In genomic region chr15:75148293-75148692, GRCh38 we compare ENCODE assay signal across 18 cellular contexts. TPM values are rescaled to one million over a fixed set of nuclear protein-coding genes. Genes with fewer than 3 reads are reported as not detected.
DNase-seq lines count a peak whose midpoint lies in the region; ATAC-seq and TF ChIP-seq lines count a peak whose summit lies in the region.
"Had no signal": no experiment of that assay in that cellular context is flagged by ENCODE, and none has a peak within 500 bp of the region (broad histone marks: within the 10 kb centered on the region; RNA-seq: fewer than 3 reads in every experiment).

No MANE protein-coding gene starts in this region.

- no peak overlapping the region for H3K18ac ChIP-seq in mesendoderm (ENCODE audit: low read length)

- H3K79me2 ChIP-seq in mesendoderm (ENCODE audit: control insufficient read depth, insufficient read depth, low read length) = no peaks in the 10 kb centered on the region
- no peaks in the 10 kb centered on the region for H3K79me2 ChIP-seq in GM23338 (replicated peaks; ENCODE audit: insufficient read depth)

- H3K27ac Mint-ChIP-seq in GM23338 (no peak overlapping the region), type B pancreatic cell (no peak overlapping the region)
- H3K27ac Mint-ChIP-seq: CD4-positive, alpha-beta memory T cell had no signal

- H3K27me3 Mint-ChIP-seq in GM23338 (ENCODE audit: insufficient read depth, low read depth, poor library complexity) (peaks cover 3% of the 10 kb centered on the region), type B pancreatic cell (no peaks in the 10 kb centered on the region)
- H3K27me3 Mint-ChIP-seq: CD4-positive, alpha-beta memory T cell had no signal

- H3F3A ChIP-seq in GM23338 (replicated peaks; ENCODE audit: low read depth) = no peaks in the 10 kb centered on the region

- H3K4me1 ChIP-seq in HEK293 (ENCODE audit: control insufficient read depth, insufficient read depth, low read length) (0 out of 2 replicates have a peak, but pooled peaks cover 4% of the 10 kb centered on the region), SJSA1 (replicated peaks) (peaks cover 46% of the 10 kb centered on the region), mesendoderm (ENCODE audit: control insufficient read depth, low read depth, low read length) (no peaks in the 10 kb centered on the region), GM23338 (ENCODE audit: insufficient read depth) (no peaks in the 10 kb centered on the region), lower lobe of right lung (no peaks in the 10 kb centered on the region)

- POLR2A ChIA-PET in HEK293 (lab: Yijun Ruan, JAX) = interaction anchor here (0.6 kb wide), 1 partner anchor 61 kb away, joined by 4 read pairs; no protein-coding TSS in a partner anchor

- H3K36me3 Mint-ChIP-seq in GM23338 (ENCODE audit: low read depth) (peaks cover 14% of the 10 kb centered on the region; the same call in 2 of the 3 replicates), type B pancreatic cell (no peaks in the 10 kb centered on the region)
- H3K36me3 Mint-ChIP-seq: CD4-positive, alpha-beta memory T cell had no signal

- no peak overlapping the region for H4K8ac ChIP-seq in mesendoderm (ENCODE audit: low read depth, low read length)

- no peaks in the 10 kb centered on the region for H3K9me2 ChIP-seq in GM23338 (ENCODE audit: insufficient read depth)

- H2AFZ ChIP-seq in GM23338 = no peak overlapping the region

- no peak overlapping the region for H4K5ac ChIP-seq in mesendoderm (ENCODE audit: low read length)

- H3K4me3 ChIP-seq in HEK293 (ENCODE audit: low read depth, low read length) (no peak overlapping the region), SJSA1 (no peak overlapping the region), mesendoderm (ENCODE audit: low read length) (no peak overlapping the region), GM23338 (no peak overlapping the region), lower lobe of right lung (no peak overlapping the region)
- H3K4me3 ChIP-seq: GM12878 had no signal

- H4K20me1 ChIP-seq in GM23338 (replicated peaks; ENCODE audit: insufficient read depth) = no peaks in the 10 kb centered on the region

- no peak overlapping the region for H2AK5ac ChIP-seq in mesendoderm (ENCODE audit: low read length)

- H3K9ac ChIP-seq in mesendoderm (ENCODE audit: low read length) = no peak overlapping the region

- intact Hi-C loops in lower lobe of right lung (cut with DNase I) = no loop called here

- peaks cover 64% of the 10 kb centered on the region for H3K9me3 Mint-ChIP-seq in GM23338
- no peaks in the 10 kb centered on the region for H3K9me3 Mint-ChIP-seq in type B pancreatic cell

- no peaks in the 10 kb centered on the region for H3K27me3 ChIP-seq in SJSA1 (replicated peaks)
- no peaks in the 10 kb centered on the region for H3K27me3 ChIP-seq in mesendoderm (ENCODE audit: insufficient read depth, low read length, poor library complexity)
- no peaks in the 10 kb centered on the region for H3K27me3 ChIP-seq in GM23338 (ENCODE audit: insufficient read depth)
- no peaks in the 10 kb centered on the region for H3K27me3 ChIP-seq in lower lobe of right lung (ENCODE audit: low read depth)

- H2BK120ac ChIP-seq in mesendoderm (ENCODE audit: low read depth, low read length) = no peak overlapping the region

- H3K36me3 ChIP-seq in HEK293 (ENCODE audit: control insufficient read depth in 2 of 2, insufficient read depth in 1 of 2, low read length in 2 of 2) (no peaks in the 10 kb centered on the region), SJSA1 (no peaks in the 10 kb centered on the region), mesendoderm (ENCODE audit: control insufficient read depth, insufficient read depth, low read length) (no peaks in the 10 kb centered on the region), GM23338 (ENCODE audit: insufficient read depth) (no peaks in the 10 kb centered on the region; the same call in 1 of the 2 replicates), lower lobe of right lung (no peaks in the 10 kb centered on the region)

- TF ChIP-seq CTCF in HEK293 (tag by site-specific recombination; IDR thresholded peaks at IDR 0.05) = no peak
- no peak for TF ChIP-seq CTCF in GM23338 (conservative IDR thresholded peaks at IDR 0.05; ENCODE audit: low read depth in 2 of 2)
- TF ChIP-seq CTCF in type B pancreatic cell (conservative IDR thresholded peaks at IDR 0.05) = no peak
- TF ChIP-seq CTCF in lower lobe of right lung (IDR thresholded peaks at IDR 0.05) = no peak

- CTCF ChIA-PET in HEK293 (lab: Yijun Ruan, JAX) = interaction anchor here (0.8 kb wide), 1 partner anchor 17 kb away, joined by 3 read pairs; no protein-coding TSS in a partner anchor

- no peak overlapping the region for H3K23ac ChIP-seq in mesendoderm (ENCODE audit: low read length)

- no peak overlapping the region for H3K56ac ChIP-seq in mesendoderm (ENCODE audit: low read length)

- no peak overlapping the region for H3K4me2 ChIP-seq in mesendoderm (ENCODE audit: low read length)
- no peak overlapping the region for H3K4me2 ChIP-seq in GM23338

- DNase-seq in NAMALWA (ENCODE audit: low spot score) (peak; percentile 43), SJSA1 (ENCODE audit: low read depth in 1 of 2, low spot score in 2 of 2) (no peak), mesendoderm (peak; percentile 46), GM23338 (ENCODE audit: low spot score) (no peak), type B pancreatic cell (ENCODE audit: extremely low spot score, unreplicated experiment) (no peak), lower lobe of right lung (no peak)
- DNase-seq: C1 segment of cervical spinal cord; Calu3; CD4-positive, alpha-beta memory T cell; COR-L47; DMS153; DMS79; EL; GDM1; H7; HCEC 1CT had no signal

- no peak overlapping the region for H3K4ac ChIP-seq in mesendoderm (ENCODE audit: low read depth, low read length)

- H2BK15ac ChIP-seq in mesendoderm (replicated peaks; ENCODE audit: low read depth) = no peak overlapping the region

- H3K4me1 Mint-ChIP-seq in GM23338 (no peaks in the 10 kb centered on the region), type B pancreatic cell (ENCODE audit: unreplicated experiment) (no peaks in the 10 kb centered on the region)

- WGBS in mesendoderm (ENCODE audit: extremely low coverage, insufficient coverage, low lambda C conversion rate) = no CpG with 5 or more reads among the region's 2 CpGs

- H3K9me3 ChIP-seq in HEK293 (ENCODE audit: control insufficient read depth, insufficient read depth, low read depth, low read length) (no peaks in the 10 kb centered on the region), SJSA1 (replicated peaks) (peaks cover 14% of the 10 kb centered on the region), lower lobe of right lung (peaks cover 26% of the 10 kb centered on the region)

- H2BK5ac ChIP-seq in mesendoderm (ENCODE audit: low read length) = no peak overlapping the region

- H3K4me3 Mint-ChIP-seq in GM23338 (no peak overlapping the region), type B pancreatic cell (no peak overlapping the region)
- H3K4me3 Mint-ChIP-seq: CD4-positive, alpha-beta memory T cell had no signal

- ATAC-seq in GM23338 (no peak), lower lobe of right lung (no peak)
- ATAC-seq: GM12878 had no signal

- no peaks in the 10 kb centered on the region for H3K79me1 ChIP-seq in mesendoderm (ENCODE audit: low read length)

- H3K27ac ChIP-seq in HEK293 (ENCODE audit: extremely low read depth, low read depth, low read length) = no peak overlapping the region
- 0 out of 2 replicates have a peak overlapping the region, but pooled peaks have one; percentile 16 for H3K27ac ChIP-seq in SJSA1
- no peak overlapping the region for H3K27ac ChIP-seq in mesendoderm (ENCODE audit: low read depth, low read length)
- H3K27ac ChIP-seq in GM23338 (ENCODE audit: low read depth) = no peak overlapping the region
- no peak overlapping the region for H3K27ac ChIP-seq in lower lobe of right lung

TF ChIP-seq in HEK293, 187 proteins besides CTCF, POLR2A, EP300 and RAD21 (continues in another document):
- 0 out of 2 replicates have a peak, but pooled peaks have one; percentile 50 for TF ChIP-seq ZNF214 (tag by site-specific recombination; IDR thresholded peaks at IDR 0.05; ENCODE audit: borderline replicate concordance)
- no peak for TF ChIP-seq BCL6B (tag by site-specific recombination; IDR thresholded peaks at IDR 0.05)
- peak; percentile 17; the same call in 1 of the 2 replicates for TF ChIP-seq ZNF140 (tag by site-specific recombination; IDR thresholded peaks at IDR 0.05)
- TF ChIP-seq ZNF394 (tag by site-specific recombination; IDR thresholded peaks at IDR 0.05; ENCODE audit: borderline replicate concordance) = 0 out of 2 replicates have a peak, but pooled peaks have one; percentile 16

RNA-seq across cellular contexts. Expression of gene C15orf39, which starts 53.4 kb away (rescaled TPM):
- 21.8 and 22.7 TPM in 2 replicates for total RNA-seq in SJSA1 (2014; rRNA removed; shearing (Covaris generic))
- polyA plus RNA-seq in mesendoderm (2013, experiment 1 of 2) = 8.7 TPM
- 9.6 TPM for polyA plus RNA-seq in mesendoderm (2013, experiment 2 of 2)
- 48.5 and 54.1 TPM in 2 replicates for total RNA-seq in GM23338 (2014; rRNA removed; shearing (Covaris generic))
- polyA plus RNA-seq in GM23338 (2016; fragmentation: Nextera tagmentation; extraction: Ambion mirVana) = 13.4 and 13.9 TPM in 2 replicates
- 44.5 and 70.3 TPM in 2 replicates for total RNA-seq in type B pancreatic cell (ENCODE audit: low replicate concordance)
- 36.3 TPM for total RNA-seq in lower lobe of right lung

Comparison
In these comparisons a context has a peak if more than half of its experiments do, and no peak if none do; other contexts are left out.
1. DNase-seq: peak in NAMALWA (single experiment) and mesendoderm (single experiment); none in SJSA1 (0 of 2), GM23338 (single experiment), type B pancreatic cell (single experiment) and lower lobe of right lung (single experiment).